In genomic region chr5:119355636-119356383, GRCh38 we compare ENCODE assay signal across 8 cellular contexts. TPM values are rescaled to one million over a fixed set of nuclear protein-coding genes. Genes with fewer than 3 reads are reported as not detected.
DNase-seq lines count a peak whose midpoint lies in the region; ATAC-seq, FAIRE-seq and TF ChIP-seq lines count a peak whose summit lies in the region.

Gene TNFAIP8, plus strand, starts transcription at chr5:119356019. Its CDS starts 72 bp downstream, at chr5:119356091.

- H3K4me3 ChIP-seq in AG09309 (ENCODE audit: control insufficient read depth, low read depth, low read length) (peak within 1 kb of the TSS; percentile 90), cardiac fibroblast (replicated peaks in 1 of 2; ENCODE audit: low read depth in 2 of 2, low read length in 2 of 2) (peak within 1 kb of the TSS; percentile 63 to 64), kidney (ENCODE audit: low read length in 2 of 2) (peak within 1 kb of the TSS; percentile 76 to 88)

- TF ChIP-seq CTCF in AG09309 (IDR thresholded peaks at IDR 0.05; ENCODE audit: control insufficient read depth, insufficient read depth, low read depth, low read length, missing control alignments) (no peak), VCaP (conservative IDR thresholded peaks at IDR 0.05) (no peak), cardiac fibroblast (IDR thresholded peaks at IDR 0.05; ENCODE audit: low read depth, low read length) (no peak), kidney (IDR thresholded peaks at IDR 0.05; ENCODE audit: borderline replicate concordance, extremely low read depth, insufficient read depth) (no peak)

- peaks cover 13 to 14% of the 10 kb centered on the region in 2 donors for H3K4me1 ChIP-seq in kidney (ENCODE audit: control insufficient read depth in 1 of 2, insufficient read depth in 1 of 2, low read depth in 1 of 2, low read length in 2 of 2)

- no peak for DNase-seq in AG09309 (ENCODE audit: low read depth)
- peak; percentile 58 to 59 for DNase-seq in cardiac fibroblast (ENCODE audit: low read depth in 2 of 2)
- peak; percentile 88 for DNase-seq in kidney
- DNase-seq in stimulated activated CD4-positive, alpha-beta T cell treated with anti-CD3 and anti-CD28 coated beads, Interleukin-12 subunit alpha, Interleukin-12 subunit beta, amount 100 ng/mL, for 48 hours (ENCODE audit: low read depth in 2 of 3, low spot score in 1 of 3), result peak; percentile 74 to 79 (median 75)
- DNase-seq in HuH-7 (ENCODE audit: low spot score), result no peak

- no peak for FAIRE-seq in kidney (lab: Jason Lieb, UNC)

- intact Hi-C loops in kidney (cut with DNase I), result no loop called here

- ATAC-seq in GM19351 (IDR thresholded peaks at IDR 0.05; ENCODE audit: unreplicated experiment), result peak; percentile 40
- ATAC-seq in HG03457 (IDR thresholded peaks at IDR 0.05; ENCODE audit: unreplicated experiment), result peak; percentile 41

- H3K9me3 ChIP-seq in kidney (ENCODE audit: control insufficient read depth in 1 of 2, low read length in 2 of 2), result no peaks in the 10 kb centered on the region

- H3K9ac ChIP-seq in kidney (ENCODE audit: low read length in 2 of 2), result peak within 1 kb of the TSS; percentile 35 to 89

- H3K27ac ChIP-seq in VCaP (peak within 1 kb of the TSS; percentile 26; the same call in 1 of the 2 replicates), kidney (ENCODE audit: low read depth in 2 of 2, low read length in 2 of 2) (peak within 1 kb of the TSS; percentile 76 to 87)

- H3K36me3 ChIP-seq in kidney (ENCODE audit: control insufficient read depth in 1 of 2, insufficient read depth in 2 of 2, low read length in 2 of 2), result no peaks in the 10 kb centered on the region

RNA-seq across cellular contexts. Expression of gene TNFAIP8, which starts in this region (rescaled TPM):
- 41.5 TPM for total RNA-seq in kidney
- 13.3 TPM for polyA plus RNA-seq in kidney (ENCODE audit: insufficient read depth, low read depth, low replicate concordance)

Comparison
In these comparisons a context has a peak if more than half of its experiments do, and no peak if none do; other contexts are left out.
1. DNase-seq: peak in cardiac fibroblast (2 of 2), kidney (single experiment) and stimulated activated CD4-positive, alpha-beta T cell treated with anti-CD3 and anti-CD28 coated beads, Interleukin-12 subunit alpha, Interleukin-12 subunit beta, amount 100 ng/mL, for 48 hours (3 of 3); none in AG09309 (single experiment) and HuH-7 (single experiment).
2. Peak in every context shown above with its lines, with median percentiles within 50 percentile points of each other: H3K4me3 ChIP-seq.